Comparison of ENCODE assay signal across 1 cellular context in genomic region chr5:57184322-57184721, GRCh38.
TF ChIP-seq lines count a peak whose summit lies in the region.

No MANE protein-coding gene starts in this region.

TF ChIP-seq in A549, 52 proteins besides CTCF, POLR2A, EP300 and RAD21 (continued from another document):
- no peak for TF ChIP-seq HMGXB4 (CRISPR knock-in tag; IDR thresholded peaks at IDR 0.05; ENCODE audit: borderline replicate concordance)
